ENCODE assay signal across 9 cellular contexts in the genomic region with DNA sequence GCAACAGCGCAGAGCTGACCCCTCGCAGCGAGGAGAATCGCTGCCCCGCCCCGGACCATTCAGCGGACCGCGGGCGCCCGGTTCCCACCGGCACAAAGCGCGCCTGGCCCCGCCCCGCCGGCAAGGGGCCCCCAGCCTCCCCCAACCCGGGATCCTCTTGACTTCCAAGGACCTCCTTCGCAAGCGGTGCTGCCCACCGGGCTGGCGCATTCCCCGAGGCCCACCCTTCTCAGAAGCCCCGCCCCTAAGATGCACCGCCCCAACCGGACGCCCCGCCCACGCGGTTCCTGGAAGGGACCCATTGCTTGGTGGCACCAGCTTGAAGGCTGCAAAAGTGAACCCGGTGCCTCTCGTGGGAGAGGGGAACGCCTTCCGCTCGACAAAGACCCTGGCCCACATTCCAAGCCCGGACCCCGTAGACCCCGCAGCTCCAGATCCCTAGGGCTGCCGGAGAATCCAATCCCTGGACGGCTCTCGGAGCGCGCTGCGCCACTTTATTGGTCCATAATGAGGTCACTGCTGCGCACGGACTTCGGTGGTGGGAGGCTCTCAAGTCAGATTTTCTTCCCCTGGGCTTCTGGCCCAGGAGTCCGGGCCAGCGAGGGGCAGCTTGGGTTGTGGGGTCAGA. TPM values are rescaled to one million over a fixed set of nuclear protein-coding genes. Genes with fewer than 3 reads are reported as not detected.
DNase-seq lines count a peak whose midpoint lies in the region; ATAC-seq and TF ChIP-seq lines count a peak whose summit lies in the region.
"Had no signal": no experiment of that assay in that cellular context is flagged by ENCODE, and none has a peak within 500 bp of the region (broad histone marks: within the 10 kb centered on the region; RNA-seq: fewer than 3 reads in every experiment).

No MANE protein-coding gene starts in this region.

- no peak for DNase-seq in BJ (ENCODE audit: low read depth)
- DNase-seq in HFF-Myc (ENCODE audit: extremely low read depth, low read depth), result no peak
- peak; percentile 52 to 66 for DNase-seq in SHP77 (lab: John Stamatoyannopoulos, UW)
- DNase-seq in mammary epithelial cell, result peak; percentile 15
- no peak for DNase-seq in smooth muscle cell (lab: John Stamatoyannopoulos, UW; ENCODE audit: unreplicated experiment)

- no peaks in the 10 kb centered on the region for H4K20me1 ChIP-seq in mammary epithelial cell (ENCODE audit: insufficient read depth, low read length)
- peaks cover 14% of the 10 kb centered on the region for H4K20me1 ChIP-seq in smooth muscle cell (ENCODE audit: low read depth)

- H3K4me3 ChIP-seq in BJ (ENCODE audit: low read depth, low read length) (peak overlapping the region; percentile 32), HFF-Myc (replicated peaks; ENCODE audit: low read depth, low read length) (peak overlapping the region; percentile 14), mammary epithelial cell (replicated peaks in 1 of 3; ENCODE audit: insufficient read depth in 1 of 3, low read depth in 2 of 3, low read length in 3 of 3) (peak overlapping the region; percentile 30 to 39 (median 33)), smooth muscle cell (peak overlapping the region; percentile 1)

- no peaks in the 10 kb centered on the region for H3K79me2 ChIP-seq in mammary epithelial cell (ENCODE audit: insufficient read depth, low read length)
- no peaks in the 10 kb centered on the region for H3K79me2 ChIP-seq in smooth muscle cell (ENCODE audit: low read depth)

- no TSS peak for BruUV-seq in mammary epithelial cell (replicated peaks; lab: Mats Ljungman, UMichigan)

- TF ChIP-seq CTCF in BJ (IDR thresholded peaks at IDR 0.05; ENCODE audit: insufficient read depth, low read depth, low read length) (no peak), HFF-Myc (IDR thresholded peaks at IDR 0.05; ENCODE audit: low read depth, low read length, missing control alignments) (no peak), mammary epithelial cell (conservative IDR thresholded peaks at IDR 0.05 in 1 of 2, IDR thresholded peaks at IDR 0.05 in 1 of 2; ENCODE audit: extremely low read depth in 1 of 2, insufficient read depth in 1 of 2, low read depth in 1 of 2, low read length in 2 of 2) (no peak), smooth muscle cell (IDR thresholded peaks at IDR 0.05; ENCODE audit: borderline replicate concordance, insufficient read depth, poor library complexity, severe bottlenecking) (no peak)

- POLR2A ChIA-PET in BJ (lab: Charles Lee), result no interaction called here

- CTCF ChIA-PET in BJ (lab: Yijun Ruan, JAX), result interaction anchor here (0.5 to 9.1 kb wide), 52 partner anchors 10 to 736 kb away, joined by 3 to 264 read pairs (median 6); a partner anchor contains a TSS
- CTCF ChIA-PET in mammary epithelial cell (lab: Charles Lee; ENCODE audit: low non-redundant PET), result interaction anchor here (0.6 to 0.9 kb wide), 4 partner anchors 13 to 117 kb away, joined by 3 to 6 read pairs (median 3); no protein-coding TSS in a partner anchor

- H3K4me1 ChIP-seq in mammary epithelial cell (ENCODE audit: insufficient read depth, low read length) (peaks cover 18% of the 10 kb centered on the region), smooth muscle cell (ENCODE audit: low read depth) (peaks cover 9% of the 10 kb centered on the region)

- in situ Hi-C loops in mammary epithelial cell (cut with MboI; ENCODE audit: low sequenced_read_pairs in 2 of 2), result loop anchor here in 1 of 2 donors (5.0 to 10.0 kb wide), 2 partner anchors 96 to 159 kb away; no protein-coding TSS in a partner anchor

- no peak overlapping the region for H3K27ac ChIP-seq in mammary epithelial cell (ENCODE audit: insufficient read depth, low read depth, low read length)
- no peak overlapping the region for H3K27ac ChIP-seq in smooth muscle cell (ENCODE audit: low read depth)
- H3K27ac ChIP-seq: skin epidermis had no signal

- H3K9me3 ChIP-seq in mammary epithelial cell (replicated peaks; ENCODE audit: insufficient read depth, low read length) (no peaks in the 10 kb centered on the region), smooth muscle cell (replicated peaks; ENCODE audit: low read depth) (no peaks in the 10 kb centered on the region)

- intact Hi-C loops in mammary epithelial cell (cut with micrococcal nuclease), result loop anchor here (1.0 kb wide), 7 partner anchors 97 to 205 kb away; no protein-coding TSS in a partner anchor

- H3K4me2 ChIP-seq in mammary epithelial cell (ENCODE audit: insufficient read depth, low read depth, low read length) (peak overlapping the region; percentile 87), smooth muscle cell (peak overlapping the region; percentile 74)

- dilution Hi-C loops in mammary epithelial cell (cut with HindIII; ENCODE audit: low sequenced_read_pairs), result no loop called here

- H3K36me3 ChIP-seq in BJ (ENCODE audit: control insufficient read depth, insufficient read depth, low read length) (no peaks in the 10 kb centered on the region), mammary epithelial cell (ENCODE audit: insufficient read depth, low read length) (no peaks in the 10 kb centered on the region), smooth muscle cell (ENCODE audit: low read depth) (no peaks in the 10 kb centered on the region)

- H2AFZ ChIP-seq in mammary epithelial cell (ENCODE audit: low read depth, low read length) (no peak overlapping the region), smooth muscle cell (ENCODE audit: low read depth) (no peak overlapping the region)

- peaks cover 3% of the 10 kb centered on the region for H3F3A ChIP-seq in smooth muscle cell (ENCODE audit: low read depth)

- H3K9ac ChIP-seq in mammary epithelial cell (ENCODE audit: insufficient read depth, low read length) (no peak overlapping the region), smooth muscle cell (ENCODE audit: low read depth) (no peak overlapping the region)

- H3K27me3 ChIP-seq in BJ (ENCODE audit: control insufficient read depth, insufficient read depth, low read length) (peaks cover 25% of the 10 kb centered on the region), mammary epithelial cell (ENCODE audit: insufficient read depth, low read length) (peaks cover 20% of the 10 kb centered on the region), smooth muscle cell (ENCODE audit: low read depth) (peaks cover 92% of the 10 kb centered on the region)

- ATAC-seq in HG02885 (IDR thresholded peaks at IDR 0.05; ENCODE audit: poor library complexity, unreplicated experiment), result no peak
- no peak for ATAC-seq in GM19351 (IDR thresholded peaks at IDR 0.05; ENCODE audit: unreplicated experiment)
- ATAC-seq in GM18511 (IDR thresholded peaks at IDR 0.05; ENCODE audit: unreplicated experiment), result no peak

- 15% methylated on average over 17 of the region's 49 CpGs for WGBS in mammary epithelial cell (ENCODE audit: low coverage, missing lambda C conversion rate)
- WGBS in smooth muscle cell (ENCODE audit: low lambda C conversion rate), result 7% methylated on average over 37 of the region's 49 CpGs

RNA-seq across cellular contexts. Expression of a gene that starts 2.0 kb away (rescaled TPM):
- polyA plus RNA-seq in BJ (2011; rRNA removed), result not detected in 2 replicates
- not detected in 2 replicates for polyA minus RNA-seq in BJ (2011; rRNA and poly(A)+ RNA removed)
- not detected for total RNA-seq in mammary epithelial cell
- polyA plus RNA-seq in mammary epithelial cell, result not detected
- not detected for polyA minus RNA-seq in mammary epithelial cell
- not detected in 2 replicates for total RNA-seq in smooth muscle cell
- not detected in 2 replicates for polyA plus RNA-seq in smooth muscle cell

RNA-seq across cellular contexts. Expression of a gene that starts 10.2 kb away (rescaled TPM):
- polyA plus RNA-seq in BJ (2011; rRNA removed) (86.2 and 91.5 TPM in 2 replicates), mammary epithelial cell (76.3 TPM), smooth muscle cell (34.7 and 36.6 TPM in 2 replicates)
- 43.6 and 59.2 TPM in 2 replicates for polyA minus RNA-seq in BJ (2011; rRNA and poly(A)+ RNA removed)
- total RNA-seq in mammary epithelial cell (10 to 100 TPM; 65.2 to 75.4 TPM), smooth muscle cell (55.1 and 66.8 TPM in 2 replicates)
- 71.0 TPM for polyA minus RNA-seq in mammary epithelial cell

RNA-seq across cellular contexts. Expression of a gene that starts 14.9 kb away (rescaled TPM):
- 6.3 and 9.0 TPM in 2 replicates for polyA plus RNA-seq in BJ (2011; rRNA removed)
- 6.3 and 8.8 TPM in 2 replicates for polyA minus RNA-seq in BJ (2011; rRNA and poly(A)+ RNA removed)
- total RNA-seq in mammary epithelial cell, result 10 to 100 TPM; 10.7 to 17.4 TPM
- 17.7 TPM for polyA plus RNA-seq in mammary epithelial cell
- 18.2 TPM for polyA minus RNA-seq in mammary epithelial cell
- total RNA-seq in smooth muscle cell, result 6.4 and 8.2 TPM in 2 replicates
- 15.5 and 15.8 TPM in 2 replicates for polyA plus RNA-seq in smooth muscle cell

RNA-seq across cellular contexts. Expression of a gene that starts 40.1 kb away (rescaled TPM):
- 12.0 and 17.9 TPM in 2 replicates for polyA plus RNA-seq in BJ (2011; rRNA removed)
- 8.6 and 14.1 TPM in 2 replicates for polyA minus RNA-seq in BJ (2011; rRNA and poly(A)+ RNA removed)
- 10 to 100 TPM; 25.7 to 26.5 TPM for total RNA-seq in mammary epithelial cell
- 5.9 TPM for polyA plus RNA-seq in mammary epithelial cell
- polyA minus RNA-seq in mammary epithelial cell, result 6.6 TPM
- 1.8 and 4.8 TPM in 2 replicates for total RNA-seq in smooth muscle cell
- 2.0 and 4.0 TPM in 2 replicates for polyA plus RNA-seq in smooth muscle cell

RNA-seq across cellular contexts. Expression of a gene that starts 46.6 kb away (rescaled TPM):
- polyA plus RNA-seq in BJ (2011; rRNA removed) (76.9 and 216 TPM in 2 replicates), mammary epithelial cell (166 TPM), smooth muscle cell (108 and 117 TPM in 2 replicates)
- polyA minus RNA-seq in BJ (2011; rRNA and poly(A)+ RNA removed), result 16.1 and 19.3 TPM in 2 replicates
- total RNA-seq in mammary epithelial cell (100 to 1,000 TPM in 1 of 2 donors, 10 to 100 TPM in 1; 69.7 to 303 TPM), smooth muscle cell (108 and 126 TPM in 2 replicates)
- 24.4 TPM for polyA minus RNA-seq in mammary epithelial cell

Comparison
In these comparisons a context has a peak if more than half of its experiments do, and no peak if none do; other contexts are left out.
1. DNase-seq: peak in SHP77 (2 of 2) and mammary epithelial cell (single experiment); none in BJ (single experiment), HFF-Myc (single experiment) and smooth muscle cell (single experiment).
2. Peak in every context shown above with its lines, with median percentiles within 50 percentile points of each other: H3K4me3 ChIP-seq.